ENCODE assay signal across 2 cellular contexts in the genomic region with DNA sequence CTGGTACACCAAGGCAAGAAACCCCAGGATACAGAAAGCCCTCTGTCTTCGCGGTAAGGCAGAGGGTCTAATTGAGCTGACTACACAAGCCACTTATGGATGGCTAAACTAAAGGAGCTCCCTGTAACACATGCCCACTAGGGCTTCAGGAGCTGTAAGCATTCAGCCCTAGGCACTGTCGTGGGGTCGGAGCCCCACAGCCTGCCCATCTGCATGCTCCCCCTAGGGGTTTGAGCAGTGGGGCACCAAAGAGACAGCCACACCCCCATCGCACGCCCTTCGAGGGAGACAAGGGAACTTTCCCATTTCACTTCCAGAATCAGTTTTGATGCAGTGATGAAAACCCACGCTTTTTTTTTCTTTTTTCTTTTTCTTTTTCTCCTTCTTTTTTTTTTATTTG.
TF ChIP-seq lines count a peak whose summit lies in the region.

No MANE protein-coding gene starts in this region.

TF ChIP-seq in GM23338, 12 proteins besides CTCF, POLR2A, EP300 and RAD21 (continues in another document):
- no peak for TF ChIP-seq ZNF331 (CRISPR knock-in tag; IDR thresholded peaks at IDR 0.05; ENCODE audit: low read depth)
- TF ChIP-seq EZH2phosphoT487 (IDR thresholded peaks at IDR 0.05; ENCODE audit: unreplicated experiment) = no peak
- TF ChIP-seq ZNF114 (CRISPR knock-in tag; IDR thresholded peaks at IDR 0.05) = no peak
- no peak for TF ChIP-seq EZH2 (IDR thresholded peaks at IDR 0.05; ENCODE audit: low read depth, unreplicated experiment)
- no peak for TF ChIP-seq POLR2AphosphoS5 (IDR thresholded peaks at IDR 0.05; ENCODE audit: low read depth)
- TF ChIP-seq STAT1 (IDR thresholded peaks at IDR 0.05; ENCODE audit: unreplicated experiment) = no peak
- TF ChIP-seq NANOG (IDR thresholded peaks at IDR 0.05; ENCODE audit: borderline replicate concordance) = no peak
- no peak for TF ChIP-seq CREB1 (CRISPR knock-in tag; IDR thresholded peaks at IDR 0.05; ENCODE audit: low read depth)
- no peak for TF ChIP-seq JUNB (IDR thresholded peaks at IDR 0.05; ENCODE audit: unreplicated experiment)
- TF ChIP-seq, protein P1, sequence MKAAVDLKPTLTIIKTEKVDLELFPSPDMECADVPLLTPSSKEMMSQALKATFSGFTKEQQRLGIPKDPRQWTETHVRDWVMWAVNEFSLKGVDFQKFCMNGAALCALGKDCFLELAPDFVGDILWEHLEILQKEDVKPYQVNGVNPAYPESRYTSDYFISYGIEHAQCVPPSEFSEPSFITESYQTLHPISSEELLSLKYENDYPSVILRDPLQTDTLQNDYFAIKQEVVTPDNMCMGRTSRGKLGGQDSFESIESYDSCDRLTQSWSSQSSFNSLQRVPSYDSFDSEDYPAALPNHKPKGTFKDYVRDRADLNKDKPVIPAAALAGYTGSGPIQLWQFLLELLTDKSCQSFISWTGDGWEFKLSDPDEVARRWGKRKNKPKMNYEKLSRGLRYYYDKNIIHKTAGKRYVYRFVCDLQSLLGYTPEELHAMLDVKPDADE (IDR thresholded peaks at IDR 0.05) = no peak
- TF ChIP-seq, protein P2, sequence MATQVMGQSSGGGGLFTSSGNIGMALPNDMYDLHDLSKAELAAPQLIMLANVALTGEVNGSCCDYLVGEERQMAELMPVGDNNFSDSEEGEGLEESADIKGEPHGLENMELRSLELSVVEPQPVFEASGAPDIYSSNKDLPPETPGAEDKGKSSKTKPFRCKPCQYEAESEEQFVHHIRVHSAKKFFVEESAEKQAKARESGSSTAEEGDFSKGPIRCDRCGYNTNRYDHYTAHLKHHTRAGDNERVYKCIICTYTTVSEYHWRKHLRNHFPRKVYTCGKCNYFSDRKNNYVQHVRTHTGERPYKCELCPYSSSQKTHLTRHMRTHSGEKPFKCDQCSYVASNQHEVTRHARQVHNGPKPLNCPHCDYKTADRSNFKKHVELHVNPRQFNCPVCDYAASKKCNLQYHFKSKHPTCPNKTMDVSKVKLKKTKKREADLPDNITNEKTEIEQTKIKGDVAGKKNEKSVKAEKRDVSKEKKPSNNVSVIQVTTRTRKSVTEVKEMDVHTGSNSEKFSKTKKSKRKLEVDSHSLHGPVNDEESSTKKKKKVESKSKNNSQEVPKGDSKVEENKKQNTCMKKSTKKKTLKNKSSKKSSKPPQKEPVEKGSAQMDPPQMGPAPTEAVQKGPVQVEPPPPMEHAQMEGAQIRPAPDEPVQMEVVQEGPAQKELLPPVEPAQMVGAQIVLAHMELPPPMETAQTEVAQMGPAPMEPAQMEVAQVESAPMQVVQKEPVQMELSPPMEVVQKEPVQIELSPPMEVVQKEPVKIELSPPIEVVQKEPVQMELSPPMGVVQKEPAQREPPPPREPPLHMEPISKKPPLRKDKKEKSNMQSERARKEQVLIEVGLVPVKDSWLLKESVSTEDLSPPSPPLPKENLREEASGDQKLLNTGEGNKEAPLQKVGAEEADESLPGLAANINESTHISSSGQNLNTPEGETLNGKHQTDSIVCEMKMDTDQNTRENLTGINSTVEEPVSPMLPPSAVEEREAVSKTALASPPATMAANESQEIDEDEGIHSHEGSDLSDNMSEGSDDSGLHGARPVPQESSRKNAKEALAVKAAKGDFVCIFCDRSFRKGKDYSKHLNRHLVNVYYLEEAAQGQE (IDR thresholded peaks at IDR 0.05; ENCODE audit: unreplicated experiment) = no peak

TF ChIP-seq in H1, 55 proteins besides CTCF, POLR2A, EP300 and RAD21:
- TF ChIP-seq HDAC2 (IDR thresholded peaks at IDR 0.05; ENCODE audit: borderline replicate concordance in 1 of 2, low read depth in 2 of 2, low read length in 2 of 2) = no peak
- TF ChIP-seq SIX5 (IDR thresholded peaks at IDR 0.05; ENCODE audit: low read depth, low read length) = no peak
- no peak for TF ChIP-seq PHF8 (conservative IDR thresholded peaks at IDR 0.05; ENCODE audit: low read depth, low read length)
- no peak for TF ChIP-seq NANOG (IDR thresholded peaks at IDR 0.05; ENCODE audit: insufficient read depth, low read depth, low read length, poor library complexity, severe bottlenecking)
- no peak for TF ChIP-seq SP4 (IDR thresholded peaks at IDR 0.05; ENCODE audit: low read length)
- TF ChIP-seq POU5F1 (IDR thresholded peaks at IDR 0.05; ENCODE audit: low read depth, low read length) = no peak
- no peak for TF ChIP-seq ZNF274 (IDR thresholded peaks at IDR 0.05; ENCODE audit: borderline replicate concordance, extremely low read depth, low read length)
TF ChIP-seq in H1: peak in this region for 0.
